ENCODE assay signal across 1 cellular context in genomic region chr1:90509225-90510048, GRCh38.
TF ChIP-seq lines count a peak whose summit lies in the region.

No MANE protein-coding gene starts in this region.

TF ChIP-seq in WTC11, 78 proteins besides CTCF, POLR2A, EP300 and RAD21 (continued from another document):
- TF ChIP-seq MLX (CRISPR knock-in tag; IDR thresholded peaks at IDR 0.05) (no peak), ZNF425 (CRISPR knock-in tag; conservative IDR thresholded peaks at IDR 0.05) (no peak), FOXK1 (CRISPR knock-in tag; IDR thresholded peaks at IDR 0.05) (no peak), ZNF263 (CRISPR knock-in tag; IDR thresholded peaks at IDR 0.05; ENCODE audit: low read depth) (no peak), E2F4 (CRISPR knock-in tag; IDR thresholded peaks at IDR 0.05; ENCODE audit: borderline replicate concordance, low read depth) (no peak)
